ENCODE assay signal across 25 cellular contexts in the genomic region with DNA sequence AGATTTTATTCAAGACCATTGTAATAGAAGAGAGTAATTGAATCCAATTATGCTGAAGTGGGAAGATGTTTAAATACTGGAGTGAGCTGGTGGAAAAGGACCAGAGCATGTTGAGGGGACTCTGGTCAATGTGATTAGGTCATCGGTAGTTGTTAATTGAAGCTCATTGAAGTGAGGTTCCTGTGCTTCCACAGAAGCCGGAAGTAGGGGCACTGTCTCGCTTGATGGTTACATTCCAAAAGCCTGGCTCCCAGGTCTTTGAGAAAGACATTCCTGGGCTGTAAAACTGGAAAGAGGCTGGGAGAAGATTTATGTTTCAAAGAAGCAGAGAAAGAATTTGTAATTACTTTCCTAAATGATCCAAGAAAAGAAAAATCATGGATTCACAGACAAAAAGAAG. TPM values are rescaled to one million over a fixed set of nuclear protein-coding genes. Genes with fewer than 3 reads are reported as not detected.
A peak's percentile ranks its signal among the peaks of the same experiment; 100 is the strongest.
DNase-seq lines count a peak whose midpoint lies in the region; ATAC-seq and TF ChIP-seq lines count a peak whose summit lies in the region.
"Had no signal": no experiment of that assay in that cellular context is flagged by ENCODE, and none has a peak within 500 bp of the region (broad histone marks: within the 10 kb centered on the region; RNA-seq: fewer than 3 reads in every experiment).

No MANE protein-coding gene starts in this region.

- H3K4me3 ChIP-seq in CD8-positive, alpha-beta memory T cell (ENCODE audit: low read length), result no peak overlapping the region
- H3K4me3 ChIP-seq in heart left ventricle, result no peak overlapping the region
- H3K4me3 ChIP-seq: gastrocnemius medialis, left ventricle myocardium inferior, right atrium auricular region had no signal

- H3K4me1 ChIP-seq in CD8-positive, alpha-beta memory T cell (ENCODE audit: insufficient read depth, low read length), result peaks cover 39% of the 10 kb centered on the region
- H3K4me1 ChIP-seq in heart left ventricle, result peaks cover 0 to 30% (median 5%) of the 10 kb centered on the region in 12 donors
- H3K4me1 ChIP-seq: gastrocnemius medialis had no signal

- POLR2A ChIA-PET in CD8-positive, alpha-beta memory T cell (lab: Charles Lee), result no interaction called here

- intact Hi-C loops in heart left ventricle (cut with DNase I), result loop anchor here in 4 of 10 donors (5.0 kb wide), 3 partner anchors 167 to 392 kb away; no protein-coding TSS in a partner anchor

- H3K27me3 ChIP-seq in CD8-positive, alpha-beta memory T cell (ENCODE audit: insufficient read depth, low read length, poor library complexity, severe bottlenecking), result no peaks in the 10 kb centered on the region
- H3K27me3 ChIP-seq in heart left ventricle, result no peaks in the 10 kb centered on the region
- H3K27me3 ChIP-seq: gastrocnemius medialis, right atrium auricular region had no signal

- CTCF ChIA-PET in CD8-positive, alpha-beta memory T cell (lab: Charles Lee), result interaction anchor here (1.2 to 19.4 kb wide), 3 partner anchors 16 to 71 kb away, joined by 3 to 359 read pairs (median 104); partner anchors contain the start of gene CD69

- H3K27ac Mint-ChIP-seq in CD8-positive, alpha-beta memory T cell, result peak overlapping the region in 5 of 8 donors; percentile 27 to 86 (median 50)
- H3K27ac Mint-ChIP-seq in nephron, result peak overlapping the region in 2 of 3 experiments; percentile 11 to 88

- H3K27me3 Mint-ChIP-seq in CD8-positive, alpha-beta memory T cell, result no peaks in the 10 kb centered on the region
- H3K27me3 Mint-ChIP-seq in nephron (ENCODE audit: low read depth), result peaks cover 4% of the 10 kb centered on the region

- H3K4me1 Mint-ChIP-seq in CD8-positive, alpha-beta memory T cell, result peaks cover 39 to 56% (median 53%) of the 10 kb centered on the region in 3 donors
- H3K4me1 Mint-ChIP-seq in nephron, result peaks cover under 1% of the 10 kb centered on the region

- no peak for TF ChIP-seq POLR2A in heart left ventricle (IDR thresholded peaks at IDR 0.05)

- TF ChIP-seq CTCF in nephron (IDR thresholded peaks at IDR 0.05; ENCODE audit: unreplicated experiment in 3 of 3), result no peak
- no peak for TF ChIP-seq CTCF in heart left ventricle (IDR thresholded peaks at IDR 0.05)

- no peaks in the 10 kb centered on the region for H3K36me3 Mint-ChIP-seq in CD8-positive, alpha-beta memory T cell
- H3K36me3 Mint-ChIP-seq in nephron (ENCODE audit: low read depth), result no peaks in the 10 kb centered on the region

- DNase-seq in CD8-positive, alpha-beta memory T cell, result no peak
- DNase-seq in M059J (ENCODE audit: low read depth) (peak; percentile 37), glomerular visceral epithelial cell (ENCODE audit: extremely low spot score) (peak; percentile 68), hepatic stellate cell (ENCODE audit: low spot score) (no peak), NCI-H1417 treated with DMSO at 0.1 percent for 48 hours (lab: John Stamatoyannopoulos, UW) (no peak), heart left ventricle (no peak)
- DNase-seq: activated CD4-positive, alpha-beta T cell treated with anti-CD3 and anti-CD28 coated beads for 1 hour; activated CD8-positive, alpha-beta memory T cell treated with anti-CD3 and anti-CD28 coated beads for 24 hours; activated naive CD4-positive, alpha-beta T cell treated with anti-CD3 and anti-CD28 coated beads, Interleukin-2, amount 50 U/mL, for 16 hours; activated T-cell treated with anti-CD3 and anti-CD28 coated beads, Interleukin-2, amount 50 U/mL, for 4 hours; cerebellar nuclear complex; COR-L47; DND-41; effector CD8-positive, alpha-beta T cell; gastrocnemius medialis; left ventricle myocardium inferior; NCI-H146; NCI-H2227 treated with DMSO at 0.1 percent for 48 hours had no signal

- H3K9me3 ChIP-seq in CD8-positive, alpha-beta memory T cell (ENCODE audit: low read length), result no peaks in the 10 kb centered on the region
- H3K9me3 ChIP-seq in heart left ventricle, result no peaks in the 10 kb centered on the region
- H3K9me3 ChIP-seq: gastrocnemius medialis, left ventricle myocardium inferior, right atrium auricular region had no signal

- 66 to 77% (median 73%) methylated on average over 3 of the region's 3 CpGs for WGBS in heart left ventricle, 4 donors

- H3K9me3 Mint-ChIP-seq in CD8-positive, alpha-beta memory T cell, result no peaks in the 10 kb centered on the region
- H3K9me3 Mint-ChIP-seq in nephron, result no peaks in the 10 kb centered on the region

- no peak overlapping the region for H3K27ac ChIP-seq in CD8-positive, alpha-beta memory T cell (ENCODE audit: low read depth, low read length)
- no peak overlapping the region for H3K27ac ChIP-seq in heart left ventricle
- H3K27ac ChIP-seq: gastrocnemius medialis, left ventricle myocardium inferior, right atrium auricular region had no signal

- ATAC-seq in GM19452 (IDR thresholded peaks at IDR 0.05; ENCODE audit: unreplicated experiment), result no peak
- ATAC-seq in heart left ventricle, result no peak
- ATAC-seq: activated T-cell treated with anti-CD3 and anti-CD28 coated beads, Interleukin-2, amount 50 U/mL, for 4 hours; esophagus mucosa; gastrocnemius medialis had no signal

- H3K4me3 Mint-ChIP-seq in CD8-positive, alpha-beta memory T cell, result no peak overlapping the region
- no peak overlapping the region for H3K4me3 Mint-ChIP-seq in nephron
- H3K4me3 Mint-ChIP-seq: activated T-cell treated with anti-CD3 and anti-CD28 coated beads, Interleukin-2, amount 50 U/mL, for 4 hours had no signal

- H3K36me3 ChIP-seq in CD8-positive, alpha-beta memory T cell (ENCODE audit: insufficient read depth, low read length), result no peaks in the 10 kb centered on the region
- no peaks in the 10 kb centered on the region for H3K36me3 ChIP-seq in heart left ventricle
- H3K36me3 ChIP-seq: gastrocnemius medialis, left ventricle myocardium inferior, right atrium auricular region had no signal

RNA-seq across cellular contexts. Expression of gene CLECL1, which starts 12.3 kb away (rescaled TPM):
- total RNA-seq in CD8-positive, alpha-beta memory T cell, result 1 to 10 TPM; 3.6 to 4.7 TPM
- polyA plus RNA-seq in CD8-positive, alpha-beta memory T cell, result 14.3 TPM
- not detected in 2 replicates for total RNA-seq in M059J (2014; rRNA removed; shearing (Covaris generic))
- 1 to 10 TPM in 1 of 9 donors, under 1 TPM in 1, not detected in 7; 0.93 to 4.6 TPM for total RNA-seq in heart left ventricle
- not detected for polyA plus RNA-seq in heart left ventricle
- total RNA-seq: astrocyte, esophagus mucosa, gastrocnemius medialis, left ventricle myocardium inferior, osteoblast, right atrium auricular region, urinary bladder had no signal

RNA-seq across cellular contexts. Expression of gene CD69, which starts 15.5 kb away (rescaled TPM):
- 10 to 100 TPM; 66.8 to 67.1 TPM for total RNA-seq in CD8-positive, alpha-beta memory T cell
- 253 TPM for polyA plus RNA-seq in CD8-positive, alpha-beta memory T cell
- 1.2 TPM in 2 replicates for total RNA-seq in M059J (2014; rRNA removed; shearing (Covaris generic))
- total RNA-seq in heart left ventricle, result 1 to 10 TPM in 2 of 9 donors, under 1 TPM in 4, not detected in 3; 0.16 to 6.4 (median 0.52) TPM
- polyA plus RNA-seq in heart left ventricle, result under 1 TPM; 0.30 to 0.53 TPM
- total RNA-seq: osteoblast had no signal

Comparison
In these comparisons a context has a peak if more than half of its experiments do, and no peak if none do; other contexts are left out.
1. DNase-seq: peak in M059J (single experiment) and glomerular visceral epithelial cell (single experiment); none in CD8-positive, alpha-beta memory T cell (0 of 5), hepatic stellate cell (single experiment), NCI-H1417 treated with DMSO at 0.1 percent for 48 hours (single experiment) and heart left ventricle (0 of 5).
2. RNA of gene CD69, which starts 15.5 kb away (total RNA-seq): 66.8 to 67.1 TPM in CD8-positive, alpha-beta memory T cell; 1.2 TPM in M059J and 0.16 to 6.4 TPM in heart left ventricle; every median in the first group is over 4 times any median in the second.